In the genomic region with DNA sequence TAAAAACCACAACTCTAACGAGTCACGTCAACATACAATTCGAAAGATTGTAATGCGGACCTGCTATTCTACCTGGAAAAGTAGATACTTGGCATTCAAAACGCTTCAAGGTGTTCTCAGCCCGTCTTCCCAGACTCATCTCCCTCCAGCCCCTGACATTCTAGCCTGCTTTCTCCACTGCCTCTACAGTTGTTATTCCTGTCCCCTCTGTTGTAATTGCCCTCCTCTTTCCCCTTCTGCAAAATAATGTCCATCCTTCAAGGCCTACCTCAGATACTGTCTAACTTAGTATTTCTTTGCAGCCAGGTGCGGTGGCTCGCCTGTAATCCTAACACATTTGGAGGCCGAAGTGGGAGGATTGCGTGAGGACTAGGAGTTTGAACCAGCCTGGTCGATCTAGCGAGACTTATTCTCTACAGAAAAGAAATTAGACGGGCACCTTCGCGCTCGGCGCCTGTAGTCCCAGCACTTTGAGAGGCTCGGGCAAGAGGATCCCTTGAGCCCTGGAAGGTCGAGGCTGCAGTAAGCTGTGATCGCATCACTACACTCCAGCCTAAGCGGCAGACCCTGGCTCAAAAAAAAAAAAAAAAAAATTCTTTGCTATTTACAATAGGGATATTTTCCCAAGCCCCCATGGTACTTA, we compare ENCODE assay signal across 8 cellular contexts. TPM values are rescaled to one million over a fixed set of nuclear protein-coding genes. Genes with fewer than 3 reads are reported as not detected.
DNase-seq lines count a peak whose midpoint lies in the region; FAIRE-seq and TF ChIP-seq lines count a peak whose summit lies in the region.

No MANE protein-coding gene starts in this region.

- POLR2A ChIA-PET in endothelial cell of umbilical vein (lab: Charles Lee), result no interaction called here

- BruUV-seq in endothelial cell of umbilical vein (replicated peaks; lab: Mats Ljungman, UMichigan), result no TSS peak

- no peaks in the 10 kb centered on the region for H3K9me2 ChIP-seq in OCI-LY1 (ENCODE audit: low read depth, low read length)

- no peaks in the 10 kb centered on the region for H3K4me1 ChIP-seq in ES-I3 (ENCODE audit: insufficient read depth, low read length)
- peaks cover 29% of the 10 kb centered on the region for H3K4me1 ChIP-seq in OCI-LY1 (ENCODE audit: insufficient read depth, low read length, severe bottlenecking)
- H3K4me1 ChIP-seq in endothelial cell of umbilical vein (ENCODE audit: control insufficient read depth, extremely low read depth, insufficient read depth, low read length), result peaks cover 4% of the 10 kb centered on the region
- H3K4me1 ChIP-seq in osteoblast (ENCODE audit: insufficient read depth, low read length), result peaks cover 8% of the 10 kb centered on the region

- no peak for TF ChIP-seq POLR2A in endothelial cell of umbilical vein (IDR thresholded peaks at IDR 0.05; ENCODE audit: low read depth, low read length)

- dilution Hi-C loops in endothelial cell of umbilical vein (cut with MboI; ENCODE audit: extremely low pct_ligation_motif_present, low sequenced_read_pairs), result no loop called here

- peak overlapping the region; percentile 94 for H3K4me3 ChIP-seq in OCI-LY1 (ENCODE audit: low read depth, low read length, poor library complexity, severe bottlenecking)
- H3K4me3 ChIP-seq in endothelial cell of umbilical vein (replicated peaks in 1 of 3; ENCODE audit: insufficient read depth in 1 of 3, low read depth in 1 of 3, low read length in 3 of 3), result peak overlapping the region; percentile 77 to 93 (median 86)
- H3K4me3 ChIP-seq in osteoblast (ENCODE audit: insufficient read depth, low read length), result peak overlapping the region; percentile 85

- no peak for TF ChIP-seq CTCF in OCI-LY1 (IDR thresholded peaks at IDR 0.05; ENCODE audit: low read length)
- no peak for TF ChIP-seq CTCF in endothelial cell of umbilical vein (IDR thresholded peaks at IDR 0.05; ENCODE audit: extremely low read depth in 1 of 2, insufficient read depth in 1 of 2, low read depth in 1 of 2, low read length in 2 of 2)
- no peak for TF ChIP-seq CTCF in osteoblast (IDR thresholded peaks at IDR 0.05; ENCODE audit: extremely low read depth, low read depth, low read length)

- H3K27me3 ChIP-seq in OCI-LY1 (ENCODE audit: insufficient read depth, low read length) (no peaks in the 10 kb centered on the region), endothelial cell of umbilical vein (ENCODE audit: control insufficient read depth in 2 of 2, insufficient read depth in 2 of 2, low read length in 2 of 2) (no peaks in the 10 kb centered on the region), osteoblast (ENCODE audit: insufficient read depth, low read length) (no peaks in the 10 kb centered on the region)

- H3K9me1 ChIP-seq in endothelial cell of umbilical vein (replicated peaks; ENCODE audit: control insufficient read depth, extremely low read depth, insufficient read depth, low read length), result no peaks in the 10 kb centered on the region

- H4K20me1 ChIP-seq in OCI-LY1 (ENCODE audit: insufficient read depth, low read length) (no peaks in the 10 kb centered on the region), endothelial cell of umbilical vein (replicated peaks; ENCODE audit: control insufficient read depth, extremely low read depth, insufficient read depth, low read length) (no peaks in the 10 kb centered on the region), osteoblast (ENCODE audit: insufficient read depth, low read length) (no peaks in the 10 kb centered on the region)

- CTCF ChIA-PET in endothelial cell of umbilical vein (lab: Charles Lee), result interaction anchor here (1.4 kb wide), 1 partner anchor 57 kb away, joined by 3 read pairs; no protein-coding TSS in a partner anchor

- H3K79me2 ChIP-seq in OCI-LY1 (ENCODE audit: insufficient read depth, low read length) (peaks cover 9% of the 10 kb centered on the region), endothelial cell of umbilical vein (ENCODE audit: control insufficient read depth, insufficient read depth, low read length) (peaks cover 25% of the 10 kb centered on the region), osteoblast (ENCODE audit: insufficient read depth, low read length) (peaks cover 43% of the 10 kb centered on the region)

- no peaks in the 10 kb centered on the region for H3K9me3 ChIP-seq in ES-I3 (ENCODE audit: control insufficient read depth, insufficient read depth, low read length)
- no peaks in the 10 kb centered on the region for H3K9me3 ChIP-seq in OCI-LY1 (ENCODE audit: low read length)
- no peaks in the 10 kb centered on the region for H3K9me3 ChIP-seq in endothelial cell of umbilical vein (replicated peaks; ENCODE audit: control insufficient read depth, insufficient read depth, low read length)
- no peaks in the 10 kb centered on the region for H3K9me3 ChIP-seq in osteoblast (ENCODE audit: low read depth, low read length)

- DNase-seq in endothelial cell of umbilical vein (ENCODE audit: low read depth, low spot score) (no peak), osteoblast (ENCODE audit: insufficient read length, low spot score, missing footprints) (peak; percentile 54), activated gamma-delta T cell (lab: John Stamatoyannopoulos, UW) (no peak), AML-193 (lab: John Stamatoyannopoulos, UW) (no peak), NCI-H2196 treated with DMSO at 0.1 percent for 48 hours (lab: John Stamatoyannopoulos, UW; ENCODE audit: unreplicated experiment) (no peak), NCI-H1105 treated with DMSO at 0.1 percent for 48 hours (lab: John Stamatoyannopoulos, UW) (no peak)

- H3K27ac ChIP-seq in OCI-LY1 (ENCODE audit: low read depth, low read length, poor library complexity, severe bottlenecking) (peak overlapping the region; percentile 45), endothelial cell of umbilical vein (ENCODE audit: insufficient read depth, low read depth, low read length) (peak overlapping the region; percentile 66), osteoblast (ENCODE audit: low read depth, low read length) (peak overlapping the region; percentile 82)

- intact Hi-C loops in endothelial cell of umbilical vein (cut with micrococcal nuclease), result loop anchor here (5.0 kb wide), 1 partner anchor 165 kb away; a partner anchor contains a TSS

- H3K4me2 ChIP-seq in OCI-LY1 (ENCODE audit: low read length) (peak overlapping the region; percentile 85), endothelial cell of umbilical vein (ENCODE audit: insufficient read depth, low read length) (peak overlapping the region; percentile 91), osteoblast (ENCODE audit: insufficient read depth, low read length) (peak overlapping the region; percentile 97)

- H3K9ac ChIP-seq in ES-I3 (ENCODE audit: low read depth, low read length) (peak overlapping the region; percentile 94), OCI-LY1 (ENCODE audit: low read length) (peak overlapping the region; percentile 93), endothelial cell of umbilical vein (replicated peaks; ENCODE audit: extremely low read depth, insufficient read depth, low read length) (peak overlapping the region; percentile 81)

- H3K36me3 ChIP-seq in ES-I3 (ENCODE audit: insufficient read depth, low read length) (peaks cover 19% of the 10 kb centered on the region), OCI-LY1 (ENCODE audit: insufficient read depth, low read length) (peaks cover 34% of the 10 kb centered on the region), endothelial cell of umbilical vein (ENCODE audit: control insufficient read depth in 2 of 2, extremely low read depth in 1 of 2, insufficient read depth in 2 of 2, low read length in 2 of 2) (peaks cover 8% of the 10 kb centered on the region in 2 experiments), osteoblast (ENCODE audit: insufficient read depth, low read length) (peaks cover 21% of the 10 kb centered on the region)

- H2AFZ ChIP-seq in OCI-LY1 (ENCODE audit: low read length) (peak overlapping the region; percentile 56; the same call in 1 of the 2 replicates), endothelial cell of umbilical vein (ENCODE audit: low read depth, low read length) (peak overlapping the region; percentile 85), osteoblast (ENCODE audit: low read length) (peak overlapping the region; percentile 93)

- FAIRE-seq in endothelial cell of umbilical vein (lab: Jason Lieb, UNC), result peak; percentile 15

- no peaks in the 10 kb centered on the region for H3F3A ChIP-seq in OCI-LY1 (ENCODE audit: insufficient read depth, low read length)

TF ChIP-seq in endothelial cell of umbilical vein, 7 proteins besides CTCF, POLR2A, EP300 and RAD21:
- TF ChIP-seq FOS (IDR thresholded peaks at IDR 0.05; ENCODE audit: borderline replicate concordance, insufficient read depth, low read length) (no peak), JUN (IDR thresholded peaks at IDR 0.05; ENCODE audit: borderline replicate concordance, insufficient read depth, insufficient read length, low read depth) (no peak), MYC (IDR thresholded peaks at IDR 0.05; ENCODE audit: low read depth, low read length) (no peak)
- TF ChIP-seq, protein P1, sequence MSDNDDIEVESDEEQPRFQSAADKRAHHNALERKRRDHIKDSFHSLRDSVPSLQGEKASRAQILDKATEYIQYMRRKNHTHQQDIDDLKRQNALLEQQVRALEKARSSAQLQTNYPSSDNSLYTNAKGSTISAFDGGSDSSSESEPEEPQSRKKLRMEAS (IDR thresholded peaks at IDR 0.05; ENCODE audit: insufficient read depth, insufficient read length), result no peak

RNA-seq across cellular contexts. Expression of a gene that starts 0.8 kb away (rescaled TPM):
- 78.4 and 80.7 TPM in 2 replicates for total RNA-seq in endothelial cell of umbilical vein
- polyA plus RNA-seq in endothelial cell of umbilical vein, result 16.1 and 17.7 TPM in 2 replicates
- 33.7 TPM in 2 replicates for polyA plus RNA-seq in endothelial cell of umbilical vein (2011; cell fraction: cytosol; rRNA removed)
- polyA plus RNA-seq in endothelial cell of umbilical vein (2011; cell fraction: nucleus; rRNA removed), result 19.6 and 27.0 TPM in 2 replicates
- polyA plus RNA-seq in endothelial cell of umbilical vein (2012), result 75.8 and 104 TPM in 2 replicates
- 11.4 and 18.0 TPM in 2 replicates for polyA minus RNA-seq in endothelial cell of umbilical vein
- polyA minus RNA-seq in endothelial cell of umbilical vein (2011; cell fraction: cytosol; rRNA and poly(A)+ RNA removed), result 14.8 TPM
- polyA minus RNA-seq in endothelial cell of umbilical vein (2011; cell fraction: nucleus; rRNA and poly(A)+ RNA removed), result 18.8 and 27.2 TPM in 2 replicates
- 55.0 and 58.9 TPM in 2 replicates for total RNA-seq in osteoblast

RNA-seq across cellular contexts. Expression of a gene that starts 33.2 kb away (rescaled TPM):
- total RNA-seq in endothelial cell of umbilical vein, result 98.4 and 108 TPM in 2 replicates
- 31.8 and 42.5 TPM in 2 replicates for polyA plus RNA-seq in endothelial cell of umbilical vein
- polyA plus RNA-seq in endothelial cell of umbilical vein (2011; cell fraction: cytosol; rRNA removed), result 59.4 and 65.2 TPM in 2 replicates
- polyA plus RNA-seq in endothelial cell of umbilical vein (2011; cell fraction: nucleus; rRNA removed), result 27.6 and 30.6 TPM in 2 replicates
- 84.6 and 120 TPM in 2 replicates for polyA plus RNA-seq in endothelial cell of umbilical vein (2012)
- 44.9 and 49.6 TPM in 2 replicates for polyA minus RNA-seq in endothelial cell of umbilical vein
- polyA minus RNA-seq in endothelial cell of umbilical vein (2011; cell fraction: cytosol; rRNA and poly(A)+ RNA removed), result 42.7 TPM
- polyA minus RNA-seq in endothelial cell of umbilical vein (2011; cell fraction: nucleus; rRNA and poly(A)+ RNA removed), result 24.0 and 25.6 TPM in 2 replicates
- 108 and 110 TPM in 2 replicates for total RNA-seq in osteoblast
